In the genomic region with DNA sequence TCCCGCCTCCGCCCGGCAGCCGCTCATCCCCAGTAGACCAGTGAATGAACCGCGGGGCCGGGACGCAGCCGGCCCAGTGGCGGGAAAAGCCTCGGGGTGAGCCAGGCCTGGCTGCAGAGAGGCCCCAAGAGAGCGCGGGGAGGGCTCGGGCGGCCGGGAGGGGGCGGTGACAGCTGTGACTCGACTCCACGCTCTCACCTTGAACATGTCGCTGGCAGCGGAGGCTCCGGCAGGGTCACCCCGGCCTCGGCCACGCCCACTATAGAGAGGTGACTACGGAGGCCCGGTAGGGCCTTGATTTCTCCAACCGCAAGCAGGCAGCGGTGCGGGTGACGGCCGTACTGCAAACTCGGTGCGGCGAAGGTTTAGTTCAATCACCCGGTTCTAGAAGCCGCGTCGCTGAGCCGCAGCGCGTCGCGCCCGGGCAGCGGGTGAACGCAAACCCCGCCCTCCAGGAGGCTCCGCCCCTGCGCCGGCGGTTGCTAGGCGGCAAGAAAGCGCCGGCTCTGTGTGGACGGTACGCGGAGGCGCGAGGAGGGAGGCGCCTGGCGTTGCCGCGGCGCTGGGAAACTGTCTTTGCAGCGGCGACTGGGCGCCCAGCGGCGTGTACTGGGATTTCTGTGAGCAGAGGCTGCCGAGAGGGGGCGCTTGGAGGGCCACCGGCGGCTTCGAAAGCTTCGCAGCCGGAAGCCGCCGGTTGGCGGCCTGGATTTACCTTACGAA, we compare ENCODE assay signal across 1 cellular context.
TF ChIP-seq lines count a peak whose summit lies in the region.

APOO (minus strand) TSS at position 443 of the 723 bp plus-strand sequence; CDS start at position 207, 236 bp downstream.
A gene with protein sequence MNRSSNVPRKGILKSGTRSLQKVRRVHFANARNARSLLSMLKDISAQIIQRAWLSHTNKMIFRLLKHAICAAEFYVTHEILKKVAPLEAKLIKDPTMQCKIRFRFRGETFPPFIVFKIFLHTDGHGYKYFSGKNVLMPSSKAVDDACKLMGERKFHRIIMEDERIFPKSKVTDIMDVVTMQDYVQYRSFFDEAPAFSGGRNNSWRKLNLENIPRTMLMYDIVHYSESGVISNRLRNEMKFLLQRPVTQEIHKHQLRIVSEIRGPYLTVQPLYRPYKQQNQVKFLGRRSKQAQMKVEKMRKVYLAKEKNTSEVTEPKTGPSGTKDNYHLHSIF (plus strand): TSS at position 511 of the 723 bp plus-strand sequence. CDS start 2,297 bp downstream, outside the sequence.

TF ChIP-seq in HepG2, 621 proteins besides CTCF, POLR2A, EP300 and RAD21 (continued from another document and continues in another):
- TF ChIP-seq PAWR (CRISPR knock-in tag; IDR thresholded peaks at IDR 0.05; ENCODE audit: borderline replicate concordance) (no peak), ZNF704 (CRISPR knock-in tag; IDR thresholded peaks at IDR 0.05; ENCODE audit: borderline replicate concordance) (no peak), FOSL1 (CRISPR knock-in tag; IDR thresholded peaks at IDR 0.05; ENCODE audit: borderline replicate concordance) (no peak), RARA (CRISPR knock-in tag; IDR thresholded peaks at IDR 0.05) (no peak), ZSCAN30 (CRISPR knock-in tag; IDR thresholded peaks at IDR 0.05) (no peak), ZNF101 (CRISPR knock-in tag; IDR thresholded peaks at IDR 0.05; ENCODE audit: borderline replicate concordance, low read depth) (no peak), NCOA1 (CRISPR knock-in tag; IDR thresholded peaks at IDR 0.05) (no peak), MTA3 (CRISPR knock-in tag; IDR thresholded peaks at IDR 0.05) (no peak), ARID4A (CRISPR knock-in tag; IDR thresholded peaks at IDR 0.05; ENCODE audit: borderline replicate concordance) (peak; percentile 92), TEF (CRISPR knock-in tag; IDR thresholded peaks at IDR 0.05) (no peak), SRSF9 (IDR thresholded peaks at IDR 0.05; ENCODE audit: borderline replicate concordance, insufficient read depth, low read depth, low read length, poor library complexity, severe bottlenecking) (no peak), CBX1 (IDR thresholded peaks at IDR 0.05; ENCODE audit: low read depth) (no peak), TEAD3 (CRISPR knock-in tag; optimal IDR thresholded peaks at IDR 0.05; ENCODE audit: borderline replicate concordance) (no peak), ZNF768 (CRISPR knock-in tag; IDR thresholded peaks at IDR 0.05) (no peak; the same call in 1 of the 2 replicates), ZBTB26 (CRISPR knock-in tag; IDR thresholded peaks at IDR 0.05; ENCODE audit: borderline replicate concordance) (peak; percentile 45; the same call in 1 of the 2 replicates), ZNF598 (CRISPR knock-in tag; IDR thresholded peaks at IDR 0.05; ENCODE audit: borderline replicate concordance) (no peak), ZNF780A (CRISPR knock-in tag; IDR thresholded peaks at IDR 0.05) (no peak), AGO1 (IDR thresholded peaks at IDR 0.05; ENCODE audit: low read depth, low read length, poor library complexity, severe bottlenecking) (no peak), ZBTB49 (CRISPR knock-in tag; IDR thresholded peaks at IDR 0.05; ENCODE audit: borderline replicate concordance) (no peak), FOXJ3 (CRISPR knock-in tag; IDR thresholded peaks at IDR 0.05; ENCODE audit: borderline replicate concordance) (no peak), GATAD2A (CRISPR knock-in tag; IDR thresholded peaks at IDR 0.05) (no peak; the same call in 1 of the 2 replicates), ZNF616 (CRISPR knock-in tag; IDR thresholded peaks at IDR 0.05; ENCODE audit: low read depth) (no peak), SNAI1 (CRISPR knock-in tag; IDR thresholded peaks at IDR 0.05; ENCODE audit: borderline replicate concordance) (no peak), MYC (CRISPR knock-in tag; IDR thresholded peaks at IDR 0.05; ENCODE audit: borderline replicate concordance) (peak; percentile 55; the same call in 1 of the 2 replicates)
- TF ChIP-seq, protein P1, sequence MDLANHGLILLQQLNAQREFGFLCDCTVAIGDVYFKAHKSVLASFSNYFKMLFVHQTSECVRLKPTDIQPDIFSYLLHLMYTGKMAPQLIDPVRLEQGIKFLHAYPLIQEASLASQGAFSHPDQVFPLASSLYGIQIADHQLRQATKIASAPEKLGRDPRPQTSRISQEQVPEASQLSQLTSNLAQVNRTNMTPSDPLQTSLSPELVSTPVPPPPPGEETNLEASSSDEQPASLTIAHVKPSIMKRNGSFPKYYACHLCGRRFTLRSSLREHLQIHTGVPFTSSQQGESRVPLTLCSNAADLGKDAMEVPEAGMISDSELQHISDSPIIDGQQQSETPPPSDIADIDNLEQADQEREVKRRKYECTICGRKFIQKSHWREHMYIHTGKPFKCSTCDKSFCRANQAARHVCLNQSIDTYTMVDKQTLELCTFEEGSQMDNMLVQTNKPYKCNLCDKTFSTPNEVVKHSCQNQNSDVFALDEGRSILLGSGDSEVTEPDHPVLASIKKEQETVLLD (CRISPR knock-in tag; IDR thresholded peaks at IDR 0.05; ENCODE audit: low read depth) = peak; percentile 91
- TF ChIP-seq, protein P2, sequence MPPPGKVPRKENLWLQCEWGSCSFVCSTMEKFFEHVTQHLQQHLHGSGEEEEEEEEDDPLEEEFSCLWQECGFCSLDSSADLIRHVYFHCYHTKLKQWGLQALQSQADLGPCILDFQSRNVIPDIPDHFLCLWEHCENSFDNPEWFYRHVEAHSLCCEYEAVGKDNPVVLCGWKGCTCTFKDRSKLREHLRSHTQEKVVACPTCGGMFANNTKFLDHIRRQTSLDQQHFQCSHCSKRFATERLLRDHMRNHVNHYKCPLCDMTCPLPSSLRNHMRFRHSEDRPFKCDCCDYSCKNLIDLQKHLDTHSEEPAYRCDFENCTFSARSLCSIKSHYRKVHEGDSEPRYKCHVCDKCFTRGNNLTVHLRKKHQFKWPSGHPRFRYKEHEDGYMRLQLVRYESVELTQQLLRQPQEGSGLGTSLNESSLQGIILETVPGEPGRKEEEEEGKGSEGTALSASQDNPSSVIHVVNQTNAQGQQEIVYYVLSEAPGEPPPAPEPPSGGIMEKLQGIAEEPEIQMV (CRISPR knock-in tag; IDR thresholded peaks at IDR 0.05; ENCODE audit: low read depth) = 0 out of 2 replicates have a peak, but pooled peaks have one; percentile 35
- TF ChIP-seq, protein P3, sequence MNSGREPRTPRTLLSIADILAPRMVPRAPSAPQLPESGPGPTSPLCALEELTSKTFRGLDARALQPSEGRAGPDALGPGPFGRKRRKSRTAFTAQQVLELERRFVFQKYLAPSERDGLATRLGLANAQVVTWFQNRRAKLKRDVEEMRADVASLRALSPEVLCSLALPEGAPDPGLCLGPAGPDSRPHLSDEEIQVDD (CRISPR knock-in tag; IDR thresholded peaks at IDR 0.05; ENCODE audit: borderline replicate concordance) = no peak
- TF ChIP-seq, protein P4, sequence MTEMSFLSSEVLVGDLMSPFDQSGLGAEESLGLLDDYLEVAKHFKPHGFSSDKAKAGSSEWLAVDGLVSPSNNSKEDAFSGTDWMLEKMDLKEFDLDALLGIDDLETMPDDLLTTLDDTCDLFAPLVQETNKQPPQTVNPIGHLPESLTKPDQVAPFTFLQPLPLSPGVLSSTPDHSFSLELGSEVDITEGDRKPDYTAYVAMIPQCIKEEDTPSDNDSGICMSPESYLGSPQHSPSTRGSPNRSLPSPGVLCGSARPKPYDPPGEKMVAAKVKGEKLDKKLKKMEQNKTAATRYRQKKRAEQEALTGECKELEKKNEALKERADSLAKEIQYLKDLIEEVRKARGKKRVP (CRISPR knock-in tag; IDR thresholded peaks at IDR 0.05) = no peak
- TF ChIP-seq, protein P5, sequence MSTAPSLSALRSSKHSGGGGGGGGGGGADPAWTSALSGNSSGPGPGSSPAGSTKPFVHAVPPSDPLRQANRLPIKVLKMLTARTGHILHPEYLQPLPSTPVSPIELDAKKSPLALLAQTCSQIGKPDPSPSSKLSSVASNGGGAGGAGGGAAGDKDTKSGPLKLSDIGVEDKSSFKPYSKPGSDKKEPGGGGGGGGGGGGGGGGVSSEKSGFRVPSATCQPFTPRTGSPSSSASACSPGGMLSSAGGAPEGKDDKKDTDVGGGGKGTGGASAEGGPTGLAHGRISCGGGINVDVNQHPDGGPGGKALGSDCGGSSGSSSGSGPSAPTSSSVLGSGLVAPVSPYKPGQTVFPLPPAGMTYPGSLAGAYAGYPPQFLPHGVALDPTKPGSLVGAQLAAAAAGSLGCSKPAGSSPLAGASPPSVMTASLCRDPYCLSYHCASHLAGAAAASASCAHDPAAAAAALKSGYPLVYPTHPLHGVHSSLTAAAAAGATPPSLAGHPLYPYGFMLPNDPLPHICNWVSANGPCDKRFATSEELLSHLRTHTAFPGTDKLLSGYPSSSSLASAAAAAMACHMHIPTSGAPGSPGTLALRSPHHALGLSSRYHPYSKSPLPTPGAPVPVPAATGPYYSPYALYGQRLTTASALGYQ (CRISPR knock-in tag; IDR thresholded peaks at IDR 0.05) = no peak
- TF ChIP-seq, protein P6, sequence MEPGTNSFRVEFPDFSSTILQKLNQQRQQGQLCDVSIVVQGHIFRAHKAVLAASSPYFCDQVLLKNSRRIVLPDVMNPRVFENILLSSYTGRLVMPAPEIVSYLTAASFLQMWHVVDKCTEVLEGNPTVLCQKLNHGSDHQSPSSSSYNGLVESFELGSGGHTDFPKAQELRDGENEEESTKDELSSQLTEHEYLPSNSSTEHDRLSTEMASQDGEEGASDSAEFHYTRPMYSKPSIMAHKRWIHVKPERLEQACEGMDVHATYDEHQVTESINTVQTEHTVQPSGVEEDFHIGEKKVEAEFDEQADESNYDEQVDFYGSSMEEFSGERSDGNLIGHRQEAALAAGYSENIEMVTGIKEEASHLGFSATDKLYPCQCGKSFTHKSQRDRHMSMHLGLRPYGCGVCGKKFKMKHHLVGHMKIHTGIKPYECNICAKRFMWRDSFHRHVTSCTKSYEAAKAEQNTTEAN (CRISPR knock-in tag; conservative IDR thresholded peaks at IDR 0.05) = no peak
